33 cellular contexts compared by ENCODE assay signal in genomic region chr15:96220657-96221056, GRCh38.
"Had no signal": no experiment of that assay in that cellular context is flagged by ENCODE, and none has a peak within 500 bp of the region (broad histone marks: within the 10 kb centered on the region; RNA-seq: fewer than 3 reads in every experiment).

No MANE protein-coding gene starts in this region.

- FAIRE-seq: bronchial epithelial cell, TTC549 had no signal

- H3K4me1 ChIP-seq: ascending aorta, colonic mucosa had no signal

- DNase-seq: activated B cell treated with CpG ODN at 0.5 μM for 24 hours; activated CD4-positive, alpha-beta memory T cell treated with anti-CD3 and anti-CD28 coated beads for 36 hours; activated CD4-positive, alpha-beta T cell treated with anti-CD3 and anti-CD28 coated beads for 4 hours; activated CD4-positive, alpha-beta T cell treated with anti-CD3 and anti-CD28 coated beads, Interleukin-2, amount 10 ng/mL, durations not matched to agents 24 days and 14 days; activated CD4-positive, alpha-beta T cell treated with anti-CD3 and anti-CD28 coated beads, Interleukin-2, amount 50 U/mL, for 1 hour; activated CD4-positive, alpha-beta T cell treated with anti-CD3 and anti-CD28 coated beads, Interleukin-2, amount 50 U/mL, for 4 hours; activated CD4-positive, CD25-positive, alpha-beta regulatory T cell treated with anti-CD3 and anti-CD28 coated beads, Interleukin-2, amount 50 U/mL, for 72 hours; activated CD8-positive, alpha-beta memory T cell treated with anti-CD3 and anti-CD28 coated beads, Interleukin-2, amount 50 U/mL, for 4 hours; activated CD8-positive, alpha-beta T cell treated with anti-CD3 and anti-CD28 coated beads for 36 hours; activated effector memory CD4-positive, alpha-beta T cell treated with anti-CD3 and anti-CD28 coated beads, Interleukin-2, amount 50 U/mL, for 16 hours; activated gamma-delta T cell treated with Interleukin-2 at 50 U/mL for 16 hours; activated naive CD4-positive, alpha-beta T cell; activated naive CD4-positive, alpha-beta T cell treated with anti-CD3 and anti-CD28 coated beads for 36 hours; activated naive CD4-positive, alpha-beta T cell treated with anti-CD3 and anti-CD28 coated beads, Interleukin-2, amount 50 U/mL, for 16 hours; activated naive CD8-positive, alpha-beta T cell treated with anti-CD3 and anti-CD28 coated beads for 36 hours; activated T-cell treated with anti-CD3 and anti-CD28 coated beads for 4 hours; activated T-cell treated with anti-CD3 and anti-CD28 coated beads, Interleukin-2, amount 50 U/mL, for 1 hour; activated T-cell treated with anti-CD3 and anti-CD28 coated beads, Interleukin-2, amount 50 U/mL, for 4 hours; activated T-cell treated with anti-CD3 and anti-CD28 coated beads, Interleukin-2, amount 50 U/mL, for 72 hours; adrenal gland; amniotic stem cell; caudate nucleus; cerebellar nuclear complex; colonic mucosa; T-helper 2 cell; T-helper 9 cell had no signal

- ATAC-seq: activated CD8-positive, alpha-beta T cell treated with anti-CD3 and anti-CD28 coated beads for 36 hours; activated naive CD4-positive, alpha-beta T cell treated with anti-CD3 and anti-CD28 coated beads, Interleukin-2, amount 50 U/mL, for 72 hours; activated T-cell treated with anti-CD3 and anti-CD28 coated beads, Interleukin-2, amount 50 U/mL, for 4 hours; activated T-cell treated with anti-CD3 and anti-CD28 coated beads, Interleukin-2, amount 50 U/mL, for 72 hours; activated T-helper 17 cell treated with anti-CD3 and anti-CD28 coated beads, Interleukin-2, amount 50 U/mL, for 72 hours had no signal

- H3K27me3 ChIP-seq: adrenal gland, ascending aorta, colonic mucosa had no signal

- H3K27ac ChIP-seq: adrenal gland, ascending aorta, cardiac muscle cell, colonic mucosa, VCaP had no signal

- H3K4me3 ChIP-seq: adrenal gland, ascending aorta, cardiac muscle cell, colonic mucosa had no signal

- H3K9me3 ChIP-seq: adrenal gland, ascending aorta, colonic mucosa had no signal

- H3K36me3 ChIP-seq: adrenal gland, ascending aorta, cardiac muscle cell, colonic mucosa had no signal
